Comparison of ENCODE assay signal across 19 cellular contexts in genomic region chr1:38376577-38376976, GRCh38.
DNase-seq lines count a peak whose midpoint lies in the region; ATAC-seq and TF ChIP-seq lines count a peak whose summit lies in the region.
"Had no signal": no experiment of that assay in that cellular context is flagged by ENCODE, and none has a peak within 500 bp of the region (broad histone marks: within the 10 kb centered on the region; RNA-seq: fewer than 3 reads in every experiment).

No MANE protein-coding gene starts in this region.

- no peak overlapping the region for H3K14ac ChIP-seq in H9 (ENCODE audit: insufficient read depth, low read length)

- ATAC-seq in GM19452 (IDR thresholded peaks at IDR 0.05; ENCODE audit: unreplicated experiment): no peak
- ATAC-seq: A549, HCT116 had no signal

- H3K4ac ChIP-seq in H9 (ENCODE audit: low read depth, low read length): no peak overlapping the region

- no peak overlapping the region for H3K18ac ChIP-seq in H9 (ENCODE audit: insufficient read length, low read depth, low read length)

- H3K79me2 ChIP-seq in H9 (ENCODE audit: insufficient read depth, low read length) (no peaks in the 10 kb centered on the region), Karpas-422 (ENCODE audit: low read length) (no peaks in the 10 kb centered on the region)

- H3T11ph ChIP-seq in H9 (ENCODE audit: low read length): no peak overlapping the region

- no peak for TF ChIP-seq POLR2A in esophagus muscularis mucosa (IDR thresholded peaks at IDR 0.05; ENCODE audit: low read depth)

- peaks cover 7% of the 10 kb centered on the region; the same call in 1 of the 2 replicates for H3K36me3 ChIP-seq in Karpas-422 (ENCODE audit: insufficient read depth, low read length)
- H3K36me3 ChIP-seq in esophagus muscularis mucosa: no peaks in the 10 kb centered on the region
- H3K36me3 ChIP-seq in SJCRH30: no peaks in the 10 kb centered on the region

- H4K5ac ChIP-seq in H9 (ENCODE audit: insufficient read length, low read depth, low read length): no peak overlapping the region

- no peak overlapping the region for H3K4me2 ChIP-seq in H9 (ENCODE audit: insufficient read depth, insufficient read length, low read length)
- H3K4me2 ChIP-seq in Karpas-422 (ENCODE audit: low read depth, low read length, poor library complexity, severe bottlenecking): peak overlapping the region; percentile 53
- H3K4me2 ChIP-seq: A549 had no signal

- no peaks in the 10 kb centered on the region for H3K79me1 ChIP-seq in H9 (ENCODE audit: insufficient read depth, low read depth, low read length, poor library complexity, severe bottlenecking)

- H4K20me1 ChIP-seq in H9 (ENCODE audit: control insufficient read depth, insufficient read depth, insufficient read length) (no peaks in the 10 kb centered on the region), Karpas-422 (ENCODE audit: insufficient read depth, low read depth, low read length) (no peaks in the 10 kb centered on the region)

- no peak overlapping the region for H2BK120ac ChIP-seq in H9 (ENCODE audit: low read depth, low read length, poor library complexity, severe bottlenecking)

- peak overlapping the region; percentile 71 to 82 (median 79); a peak in 4 of 7 replicates for H3K27ac Mint-ChIP-seq in H9
- H3K27ac Mint-ChIP-seq: CD4-positive, alpha-beta memory T cell had no signal

- H3K9me2 ChIP-seq in Karpas-422 (replicated peaks; ENCODE audit: insufficient read depth, low read length): no peaks in the 10 kb centered on the region

- H3K27ac ChIP-seq in H9 (ENCODE audit: insufficient read length, low read depth, low read length) (no peak overlapping the region), Karpas-422 (ENCODE audit: low read length) (peak overlapping the region; percentile 94), esophagus muscularis mucosa (replicated peaks in 1 of 4) (no peak overlapping the region), SJCRH30 (no peak overlapping the region)
- H3K27ac ChIP-seq: A549, GM23248 had no signal

- H3K36me3 Mint-ChIP-seq in H9 (ENCODE audit: insufficient read depth in 1 of 3, low read depth in 3 of 3): peaks cover 28 to 33% (median 30%) of the 10 kb centered on the region in 3 experiments

- H3K9me3 ChIP-seq in H9 (ENCODE audit: control insufficient read depth, low read depth, low read length) (peaks cover 13% of the 10 kb centered on the region), Karpas-422 (ENCODE audit: low read length) (peaks cover 15% of the 10 kb centered on the region), esophagus muscularis mucosa (peaks cover 0 to 19% (median 10%) of the 10 kb centered on the region in 4 donors), SJCRH30 (replicated peaks) (peaks cover 3% of the 10 kb centered on the region; the same call in 1 of the 2 replicates)
- H3K9me3 ChIP-seq: A549 had no signal

- no peak overlapping the region for H3K23ac ChIP-seq in H9 (ENCODE audit: insufficient read length, low read depth, low read length)

- H3K4me3 Mint-ChIP-seq in H9: no peak overlapping the region
- H3K4me3 Mint-ChIP-seq: CD4-positive, alpha-beta memory T cell had no signal

- H3K9me3 Mint-ChIP-seq in H9: peaks cover 30 to 34% of the 10 kb centered on the region in 2 experiments

- WGBS in H9 (ENCODE audit: extremely low coverage, insufficient read length, low lambda C conversion rate): no CpG with 5 or more reads among the region's 2 CpGs
- WGBS in esophagus muscularis mucosa: 70% methylated on average over 2 of the region's 2 CpGs

- H3K23me2 ChIP-seq in H9 (ENCODE audit: insufficient read length, low read depth, low read length, poor library complexity, severe bottlenecking): no peaks in the 10 kb centered on the region

- H3K4me3 ChIP-seq in Karpas-422 (ENCODE audit: low read length): peak overlapping the region; percentile 21
- no peak overlapping the region for H3K4me3 ChIP-seq in esophagus muscularis mucosa
- H3K4me3 ChIP-seq in SJCRH30: no peak overlapping the region
- H3K4me3 ChIP-seq: A549, GM23248 had no signal

- no peak for TF ChIP-seq EP300 in esophagus muscularis mucosa (IDR thresholded peaks at IDR 0.05)

- DNase-seq in H9 (no peak), Karpas-422 (peak; percentile 54), esophagus muscularis mucosa (ENCODE audit: extremely low spot score) (peak; percentile 57), AML-193 (lab: John Stamatoyannopoulos, UW) (no peak), SJCRH30 (no peak)
- DNase-seq: 8988T; ACHN; C1 segment of cervical spinal cord; Calu3; CD4-positive, alpha-beta memory T cell; COR-L47; DMS53; DMS79 treated with DMSO at 0.1 percent for 48 hours; GF-D8; GM23248; H7 had no signal

- peaks cover 1% of the 10 kb centered on the region for H3K27me3 Mint-ChIP-seq in H9 (ENCODE audit: low read depth)

- H2AFZ ChIP-seq in H9 (ENCODE audit: low read length) (no peak overlapping the region), Karpas-422 (ENCODE audit: low read length) (peak overlapping the region; percentile 54; the same call in 1 of the 2 replicates)
- H2AFZ ChIP-seq: GM23248 had no signal

- no peak overlapping the region for H3K56ac ChIP-seq in H9 (ENCODE audit: insufficient read length, low read depth, low read length)

- no peak overlapping the region for H4K91ac ChIP-seq in H9 (ENCODE audit: insufficient read length, low read depth, low read length)

- intact Hi-C loops in esophagus muscularis mucosa (cut with DNase I): no loop called here

- H3K27me3 ChIP-seq in H9 (ENCODE audit: insufficient read depth, low read length) (no peaks in the 10 kb centered on the region), Karpas-422 (ENCODE audit: low read length) (no peaks in the 10 kb centered on the region), esophagus muscularis mucosa (peaks cover 0 to 21% (median 0%) of the 10 kb centered on the region in 4 donors), SJCRH30 (no peaks in the 10 kb centered on the region)

- H2BK20ac ChIP-seq in H9 (ENCODE audit: low read depth, low read length, poor library complexity, severe bottlenecking): no peak overlapping the region

- H3K9ac ChIP-seq in H9 (ENCODE audit: extremely low read depth, insufficient read length, low read length): no peak overlapping the region
- H3K9ac ChIP-seq in Karpas-422 (ENCODE audit: low read length): peak overlapping the region; percentile 49
- H3K9ac ChIP-seq: GM23248 had no signal

- no peak overlapping the region for H4K8ac ChIP-seq in H9 (replicated peaks; ENCODE audit: insufficient read length, low read depth, low read length)

- 0 out of 2 replicates have a peak, but pooled peaks cover 5% of the 10 kb centered on the region for H3K4me1 ChIP-seq in H9 (ENCODE audit: insufficient read depth, low read length)
- peaks cover 63% of the 10 kb centered on the region for H3K4me1 ChIP-seq in Karpas-422 (ENCODE audit: low read length)
- H3K4me1 ChIP-seq in esophagus muscularis mucosa: no peaks in the 10 kb centered on the region
- H3K4me1 ChIP-seq in SJCRH30: no peaks in the 10 kb centered on the region
- H3K4me1 ChIP-seq: A549 had no signal

- peaks cover 51 to 53% of the 10 kb centered on the region in 2 experiments for H3K4me1 Mint-ChIP-seq in H9
- H3K4me1 Mint-ChIP-seq: CD4-positive, alpha-beta memory T cell had no signal

- no peak overlapping the region for H2BK15ac ChIP-seq in H9 (ENCODE audit: low read depth, low read length)

- no peak overlapping the region for H2BK12ac ChIP-seq in H9 (ENCODE audit: insufficient read length, low read depth, low read length)

- no peak for TF ChIP-seq CTCF in H9 (conservative IDR thresholded peaks at IDR 0.05)
- TF ChIP-seq CTCF in esophagus muscularis mucosa (IDR thresholded peaks at IDR 0.05): no peak

- H2AK5ac ChIP-seq in H9 (ENCODE audit: insufficient read length, low read length): no peak overlapping the region

- H2BK5ac ChIP-seq in H9 (ENCODE audit: insufficient read length, low read length): no peak overlapping the region

Comparison
In these comparisons a context has a peak if more than half of its experiments do, and no peak if none do; other contexts are left out.
1. DNase-seq: peak in Karpas-422 (single experiment) and esophagus muscularis mucosa (single experiment); none in H9 (single experiment), AML-193 (0 of 2) and SJCRH30 (0 of 2).